1 cellular context compared by ENCODE assay signal in genomic region chr19:54462713-54463530, GRCh38.
TF ChIP-seq lines count a peak whose summit lies in the region.

No MANE protein-coding gene starts in this region.

TF ChIP-seq in HepG2, 621 proteins besides CTCF, POLR2A, EP300 and RAD21 (continued from another document):
- TF ChIP-seq ZNF547 (CRISPR knock-in tag; IDR thresholded peaks at IDR 0.05) (peak; percentile 89; the same call in 1 of the 2 replicates), HNRNPH1 (optimal IDR thresholded peaks at IDR 0.05; ENCODE audit: low read depth, low read length) (no peak), ZNF296 (CRISPR knock-in tag; conservative IDR thresholded peaks at IDR 0.05) (peak; percentile 59; the same call in 1 of the 2 replicates), HOXA9 (CRISPR knock-in tag; IDR thresholded peaks at IDR 0.05; ENCODE audit: borderline replicate concordance) (peak; percentile 70; the same call in 1 of the 2 replicates), RFX1 (IDR thresholded peaks at IDR 0.05) (no peak), TERF1 (CRISPR knock-in tag; IDR thresholded peaks at IDR 0.05) (no peak), FIP1L1 (IDR thresholded peaks at IDR 0.05; ENCODE audit: borderline replicate concordance, insufficient read depth, low read depth, low read length) (no peak), MEIS2 (CRISPR knock-in tag; IDR thresholded peaks at IDR 0.05) (peak; percentile 81), FOXC1 (CRISPR knock-in tag; IDR thresholded peaks at IDR 0.05; ENCODE audit: borderline replicate concordance) (no peak), KLF16 (CRISPR knock-in tag; IDR thresholded peaks at IDR 0.05) (peak; percentile 27 to 28; a peak in 3 of 4 replicates), TFE3 (CRISPR knock-in tag; IDR thresholded peaks at IDR 0.05) (no peak), CREM (IDR thresholded peaks at IDR 0.05) (no peak), CREM (CRISPR knock-in tag; IDR thresholded peaks at IDR 0.05) (no peak), FOXP4 (CRISPR knock-in tag; IDR thresholded peaks at IDR 0.05) (peak; percentile 26; the same call in 1 of the 2 replicates), ETV6 (CRISPR knock-in tag; conservative IDR thresholded peaks at IDR 0.05) (no peak), NR2F1 (CRISPR knock-in tag; IDR thresholded peaks at IDR 0.05) (no peak), AHDC1 (CRISPR knock-in tag; IDR thresholded peaks at IDR 0.05; ENCODE audit: borderline replicate concordance) (no peak; the same call in 1 of the 2 replicates), HIVEP1 (CRISPR knock-in tag; IDR thresholded peaks at IDR 0.05) (no peak; the same call in 1 of the 2 replicates), KAT7 (CRISPR knock-in tag; IDR thresholded peaks at IDR 0.05; ENCODE audit: borderline replicate concordance) (no peak), ZNF792 (CRISPR knock-in tag; IDR thresholded peaks at IDR 0.05) (no peak), AFF4 (CRISPR knock-in tag; IDR thresholded peaks at IDR 0.05) (no peak), E2F2 (CRISPR knock-in tag; IDR thresholded peaks at IDR 0.05; ENCODE audit: borderline replicate concordance) (no peak), ZBTB10 (CRISPR knock-in tag; IDR thresholded peaks at IDR 0.05; ENCODE audit: borderline replicate concordance) (0 out of 2 replicates have a peak, but pooled peaks have one; percentile 38), SMARCC2 (IDR thresholded peaks at IDR 0.05) (no peak), CBX1 (IDR thresholded peaks at IDR 0.05; ENCODE audit: low read depth) (peak; percentile 35), KDM3A (CRISPR knock-in tag; IDR thresholded peaks at IDR 0.05; ENCODE audit: low read depth) (no peak), ZNF446 (CRISPR knock-in tag; IDR thresholded peaks at IDR 0.05) (no peak), HHEX (CRISPR knock-in tag; IDR thresholded peaks at IDR 0.05) (no peak), TRIM24 (CRISPR knock-in tag; IDR thresholded peaks at IDR 0.05) (no peak)
TF ChIP-seq in HepG2: peak in this region for 221.
